Comparison of ENCODE assay signal across 33 cellular contexts in genomic region chr6:88474720-88475119, GRCh38.
"Had no signal": no experiment of that assay in that cellular context is flagged by ENCODE, and none has a peak within 500 bp of the region (broad histone marks: within the 10 kb centered on the region; RNA-seq: fewer than 3 reads in every experiment).

No MANE protein-coding gene starts in this region.

- H3K27ac ChIP-seq: adrenal gland, body of pancreas, brain microvascular endothelial cell, breast epithelium, VCaP had no signal

- H3K9me3 ChIP-seq: adrenal gland, body of pancreas, breast epithelium had no signal

- DNase-seq: activated B cell treated with CpG ODN at 0.5 μM for 24 hours; activated CD4-positive, alpha-beta memory T cell treated with anti-CD3 and anti-CD28 coated beads for 36 hours; activated CD4-positive, alpha-beta T cell treated with anti-CD3 and anti-CD28 coated beads for 4 hours; activated CD4-positive, alpha-beta T cell treated with anti-CD3 and anti-CD28 coated beads, Interleukin-2, amount 10 ng/mL, durations not matched to agents 24 days and 14 days; activated CD4-positive, alpha-beta T cell treated with anti-CD3 and anti-CD28 coated beads, Interleukin-2, amount 50 U/mL, for 1 hour; activated CD4-positive, alpha-beta T cell treated with anti-CD3 and anti-CD28 coated beads, Interleukin-2, amount 50 U/mL, for 4 hours; activated CD4-positive, CD25-positive, alpha-beta regulatory T cell treated with anti-CD3 and anti-CD28 coated beads, Interleukin-2, amount 50 U/mL, for 72 hours; activated CD8-positive, alpha-beta memory T cell treated with anti-CD3 and anti-CD28 coated beads, Interleukin-2, amount 50 U/mL, for 4 hours; activated CD8-positive, alpha-beta T cell treated with anti-CD3 and anti-CD28 coated beads for 36 hours; activated effector memory CD4-positive, alpha-beta T cell treated with anti-CD3 and anti-CD28 coated beads, Interleukin-2, amount 50 U/mL, for 16 hours; activated gamma-delta T cell treated with Interleukin-2 at 50 U/mL for 16 hours; activated naive CD4-positive, alpha-beta T cell; activated naive CD4-positive, alpha-beta T cell treated with anti-CD3 and anti-CD28 coated beads for 36 hours; activated naive CD4-positive, alpha-beta T cell treated with anti-CD3 and anti-CD28 coated beads, Interleukin-2, amount 50 U/mL, for 16 hours; activated naive CD8-positive, alpha-beta T cell treated with anti-CD3 and anti-CD28 coated beads for 36 hours; activated T-cell treated with anti-CD3 and anti-CD28 coated beads for 4 hours; activated T-cell treated with anti-CD3 and anti-CD28 coated beads, Interleukin-2, amount 50 U/mL, for 1 hour; activated T-cell treated with anti-CD3 and anti-CD28 coated beads, Interleukin-2, amount 50 U/mL, for 4 hours; activated T-cell treated with anti-CD3 and anti-CD28 coated beads, Interleukin-2, amount 50 U/mL, for 72 hours; adrenal gland; amniotic stem cell; aorta; body of pancreas; brain microvascular endothelial cell; central memory CD4-positive, alpha-beta T cell; T-helper 2 cell; T-helper 9 cell had no signal

- H3K4me1 ChIP-seq: adrenal gland, body of pancreas, breast epithelium had no signal

- H3K36me3 ChIP-seq: adrenal gland, brain microvascular endothelial cell, breast epithelium had no signal

- FAIRE-seq: astrocyte, TTC549 had no signal

- ATAC-seq: activated CD8-positive, alpha-beta T cell treated with anti-CD3 and anti-CD28 coated beads for 36 hours; activated naive CD4-positive, alpha-beta T cell treated with anti-CD3 and anti-CD28 coated beads, Interleukin-2, amount 50 U/mL, for 72 hours; activated T-cell treated with anti-CD3 and anti-CD28 coated beads, Interleukin-2, amount 50 U/mL, for 4 hours; activated T-cell treated with anti-CD3 and anti-CD28 coated beads, Interleukin-2, amount 50 U/mL, for 72 hours; activated T-helper 17 cell treated with anti-CD3 and anti-CD28 coated beads, Interleukin-2, amount 50 U/mL, for 72 hours; body of pancreas had no signal

- H3K27me3 ChIP-seq: adrenal gland, body of pancreas, brain microvascular endothelial cell, breast epithelium had no signal

- H3K4me3 ChIP-seq: adrenal gland, body of pancreas, breast epithelium had no signal
